ENCODE assay signal across 8 cellular contexts in genomic region chr2:215811409-215812355, GRCh38.
DNase-seq lines count a peak whose midpoint lies in the region; ATAC-seq and TF ChIP-seq lines count a peak whose summit lies in the region.

No MANE protein-coding gene starts in this region.

- peak overlapping the region in 8 of 10 donors; percentile 38 to 70 (median 56) for H3K4me3 Mint-ChIP-seq in naive thymus-derived CD8-positive, alpha-beta T cell
- no peak overlapping the region for H3K4me3 Mint-ChIP-seq in osteocyte (ENCODE audit: unreplicated experiment)

- peaks cover 6 to 25% (median 21%) of the 10 kb centered on the region in 4 donors for H3K4me1 Mint-ChIP-seq in naive thymus-derived CD8-positive, alpha-beta T cell
- peaks cover 28% of the 10 kb centered on the region for H3K4me1 Mint-ChIP-seq in osteocyte (ENCODE audit: unreplicated experiment)

- POLR2A ChIA-PET in naive thymus-derived CD8-positive, alpha-beta T cell (lab: Charles Lee): interaction anchor here (0.7 kb wide), 1 partner anchor 238 kb away, joined by 3 read pairs; no protein-coding TSS in a partner anchor

- DNase-seq in MV-4-11 (lab: John Stamatoyannopoulos, UW) (peak; percentile 94), osteocyte (ENCODE audit: extremely low spot score, unreplicated experiment) (no peak), SK-N-DZ (ENCODE audit: low spot score) (no peak), DMS79 (lab: John Stamatoyannopoulos, UW) (no peak)
- peak in 3 of 10 donors; percentile 5 to 19 (median 16) for DNase-seq in naive thymus-derived CD8-positive, alpha-beta T cell
- no peak for DNase-seq in central memory CD4-positive, alpha-beta T cell

- peak; percentile 97 for ATAC-seq in GM19023 (IDR thresholded peaks at IDR 0.05; ENCODE audit: unreplicated experiment)
- ATAC-seq in HG02840 (IDR thresholded peaks at IDR 0.05; ENCODE audit: low FRiP score, unreplicated experiment): peak; percentile 97
- ATAC-seq in naive thymus-derived CD8-positive, alpha-beta T cell: peak; percentile 50

- peaks cover 0 to 3% (median 0%) of the 10 kb centered on the region in 5 donors for H3K27me3 Mint-ChIP-seq in naive thymus-derived CD8-positive, alpha-beta T cell
- H3K27me3 Mint-ChIP-seq in osteocyte (ENCODE audit: unreplicated experiment): no peaks in the 10 kb centered on the region

- H3K36me3 Mint-ChIP-seq in naive thymus-derived CD8-positive, alpha-beta T cell: no peaks in the 10 kb centered on the region
- H3K36me3 Mint-ChIP-seq in osteocyte (ENCODE audit: unreplicated experiment): peaks cover 3% of the 10 kb centered on the region

- peak overlapping the region in 4 of 10 donors; percentile 21 to 81 (median 55) for H3K27ac Mint-ChIP-seq in naive thymus-derived CD8-positive, alpha-beta T cell
- no peak overlapping the region for H3K27ac Mint-ChIP-seq in osteocyte (ENCODE audit: unreplicated experiment)

- TF ChIP-seq CTCF in osteocyte (IDR thresholded peaks at IDR 0.05): no peak

- H3K9me3 Mint-ChIP-seq in naive thymus-derived CD8-positive, alpha-beta T cell: no peaks in the 10 kb centered on the region
- peaks cover 4% of the 10 kb centered on the region for H3K9me3 Mint-ChIP-seq in osteocyte (ENCODE audit: unreplicated experiment)
